Comparison of ENCODE assay signal across 11 cellular contexts in genomic region chr1:155010211-155010918, GRCh38. TPM values are rescaled to one million over a fixed set of nuclear protein-coding genes. Genes with fewer than 3 reads are reported as not detected.
DNase-seq lines count a peak whose midpoint lies in the region; ATAC-seq and TF ChIP-seq lines count a peak whose summit lies in the region.
"Had no signal": no experiment of that assay in that cellular context is flagged by ENCODE, and none has a peak within 500 bp of the region (broad histone marks: within the 10 kb centered on the region; RNA-seq: fewer than 3 reads in every experiment).

No MANE protein-coding gene starts in this region.

- H3K27me3 ChIP-seq in right atrium auricular region (no peaks in the 10 kb centered on the region), heart left ventricle (no peaks in the 10 kb centered on the region), lower lobe of right lung (ENCODE audit: low read depth) (no peaks in the 10 kb centered on the region), MG63 (no peaks in the 10 kb centered on the region)

- no peak overlapping the region for H3K4me3 ChIP-seq in right atrium auricular region
- H3K4me3 ChIP-seq in heart left ventricle: peak overlapping the region in 2 of 12 donors; percentile 2 to 59
- H3K4me3 ChIP-seq in lower lobe of right lung: peak overlapping the region; percentile 49
- no peak overlapping the region for H3K4me3 ChIP-seq in MG63

- TF ChIP-seq CTCF in right atrium auricular region (IDR thresholded peaks at IDR 0.05) (no peak), heart left ventricle (IDR thresholded peaks at IDR 0.05) (no peak), lower lobe of right lung (IDR thresholded peaks at IDR 0.05) (no peak), type B pancreatic cell (conservative IDR thresholded peaks at IDR 0.05) (no peak), progenitor cell of endocrine pancreas (IDR thresholded peaks at IDR 0.05; ENCODE audit: unreplicated experiment) (no peak)

- DNase-seq in right atrium auricular region (ENCODE audit: low spot score): no peak
- DNase-seq in heart left ventricle: no peak
- DNase-seq in activated T-helper 2 cell treated with anti-CD3 and anti-CD28 coated beads, Interferon-gamma antibody, Interleukin-2, Interleukin-4, amounts not matched to agents 10 μg/mL and 5 μg/mL and 100 μg/mL, durations not matched to agents 14 hours and 24 hours and 36 hours (ENCODE audit: low spot score): no peak
- no peak for DNase-seq in lower lobe of right lung
- no peak for DNase-seq in type B pancreatic cell (ENCODE audit: extremely low spot score, unreplicated experiment)
- no peak for DNase-seq in MG63
- no peak for DNase-seq in progenitor cell of endocrine pancreas (ENCODE audit: low spot score, unreplicated experiment)
- DNase-seq: DMS153, NCI-H1930, nucleus accumbens had no signal

- H3K36me3 ChIP-seq in right atrium auricular region: peaks cover 16% of the 10 kb centered on the region
- H3K36me3 ChIP-seq in heart left ventricle: peaks cover 0 to 16% (median 9%) of the 10 kb centered on the region in 9 donors
- peaks cover 20% of the 10 kb centered on the region for H3K36me3 ChIP-seq in lower lobe of right lung
- H3K36me3 ChIP-seq in MG63: peaks cover 80% of the 10 kb centered on the region

- peak overlapping the region; percentile 96 for H3K4me3 Mint-ChIP-seq in activated T-helper 2 cell treated with anti-CD3 and anti-CD28 coated beads, Interferon-gamma antibody, Interleukin-2, Interleukin-4, amounts not matched to agents 10 μg/mL and 5 μg/mL and 100 μg/mL, durations not matched to agents 14 hours and 24 hours and 36 hours (ENCODE audit: low read depth)
- H3K4me3 Mint-ChIP-seq in type B pancreatic cell (no peak overlapping the region), progenitor cell of endocrine pancreas (ENCODE audit: low read depth) (no peak overlapping the region)

- WGBS in heart left ventricle, 4 donors: 48 to 71% (median 64%) methylated on average over 11 of the region's 11 CpGs

- H3K27me3 Mint-ChIP-seq in activated T-helper 2 cell treated with anti-CD3 and anti-CD28 coated beads, Interferon-gamma antibody, Interleukin-2, Interleukin-4, amounts not matched to agents 10 μg/mL and 5 μg/mL and 100 μg/mL, durations not matched to agents 14 hours and 24 hours and 36 hours (ENCODE audit: low read depth): no peaks in the 10 kb centered on the region
- H3K27me3 Mint-ChIP-seq in type B pancreatic cell (no peaks in the 10 kb centered on the region), progenitor cell of endocrine pancreas (no peaks in the 10 kb centered on the region)

- H3K27ac ChIP-seq in right atrium auricular region (peak overlapping the region; percentile 32 to 99), heart left ventricle (peak overlapping the region in 6 of 12 donors; percentile 10 to 98 (median 44)), lower lobe of right lung (peak overlapping the region; percentile 76)

- peaks cover 0 to 82% of the 10 kb centered on the region in 2 donors for H3K4me1 ChIP-seq in right atrium auricular region
- H3K4me1 ChIP-seq in heart left ventricle: peaks cover 8 to 84% (median 54%) of the 10 kb centered on the region in 12 donors
- H3K4me1 ChIP-seq in lower lobe of right lung: peaks cover 89% of the 10 kb centered on the region

- ATAC-seq in heart left ventricle (no peak), lower lobe of right lung (no peak), HG02678 (IDR thresholded peaks at IDR 0.05; ENCODE audit: unreplicated experiment) (no peak)

- no peaks in the 10 kb centered on the region for H3K9me3 Mint-ChIP-seq in activated T-helper 2 cell treated with anti-CD3 and anti-CD28 coated beads, Interferon-gamma antibody, Interleukin-2, Interleukin-4, amounts not matched to agents 10 μg/mL and 5 μg/mL and 100 μg/mL, durations not matched to agents 14 hours and 24 hours and 36 hours
- H3K9me3 Mint-ChIP-seq in type B pancreatic cell: no peaks in the 10 kb centered on the region
- H3K9me3 Mint-ChIP-seq in progenitor cell of endocrine pancreas (ENCODE audit: low read depth): no peaks in the 10 kb centered on the region

- peaks cover 65% of the 10 kb centered on the region for H3K36me3 Mint-ChIP-seq in activated T-helper 2 cell treated with anti-CD3 and anti-CD28 coated beads, Interferon-gamma antibody, Interleukin-2, Interleukin-4, amounts not matched to agents 10 μg/mL and 5 μg/mL and 100 μg/mL, durations not matched to agents 14 hours and 24 hours and 36 hours (ENCODE audit: low read depth)
- H3K36me3 Mint-ChIP-seq in type B pancreatic cell (no peaks in the 10 kb centered on the region), progenitor cell of endocrine pancreas (ENCODE audit: insufficient read depth) (no peaks in the 10 kb centered on the region)

- H3K9me3 ChIP-seq in right atrium auricular region: no peaks in the 10 kb centered on the region
- no peaks in the 10 kb centered on the region for H3K9me3 ChIP-seq in heart left ventricle
- no peaks in the 10 kb centered on the region for H3K9me3 ChIP-seq in lower lobe of right lung
- no peaks in the 10 kb centered on the region for H3K9me3 ChIP-seq in MG63

- intact Hi-C loops in heart left ventricle (cut with DNase I): loop anchor here in 2 of 10 donors (5.0 kb wide), 1 partner anchor 43 kb away; no protein-coding TSS in a partner anchor
- intact Hi-C loops in activated T-helper 2 cell treated with anti-CD3 and anti-CD28 coated beads, Interferon-gamma antibody, Interleukin-2, Interleukin-4, amounts not matched to agents 10 μg/mL and 5 μg/mL and 100 μg/mL, durations not matched to agents 14 hours and 24 hours and 36 hours (cut with micrococcal nuclease): no loop called here
- intact Hi-C loops in lower lobe of right lung (cut with DNase I): no loop called here

- H3K27ac Mint-ChIP-seq in activated T-helper 2 cell treated with anti-CD3 and anti-CD28 coated beads, Interferon-gamma antibody, Interleukin-2, Interleukin-4, amounts not matched to agents 10 μg/mL and 5 μg/mL and 100 μg/mL, durations not matched to agents 14 hours and 24 hours and 36 hours: peak overlapping the region; percentile 92
- H3K27ac Mint-ChIP-seq in type B pancreatic cell: peak overlapping the region; percentile 73
- no peak overlapping the region for H3K27ac Mint-ChIP-seq in progenitor cell of endocrine pancreas

- no peak for TF ChIP-seq POLR2A in heart left ventricle (IDR thresholded peaks at IDR 0.05)

- H3K4me1 Mint-ChIP-seq in activated T-helper 2 cell treated with anti-CD3 and anti-CD28 coated beads, Interferon-gamma antibody, Interleukin-2, Interleukin-4, amounts not matched to agents 10 μg/mL and 5 μg/mL and 100 μg/mL, durations not matched to agents 14 hours and 24 hours and 36 hours (ENCODE audit: low read depth): peaks cover 44% of the 10 kb centered on the region
- H3K4me1 Mint-ChIP-seq in type B pancreatic cell (ENCODE audit: unreplicated experiment) (peaks cover 34% of the 10 kb centered on the region), progenitor cell of endocrine pancreas (ENCODE audit: low read depth) (peaks cover 6% of the 10 kb centered on the region)

RNA-seq across cellular contexts. Expression of gene ZBTB7B, which starts 7.8 kb away (rescaled TPM):
- total RNA-seq in right atrium auricular region: 10 to 100 TPM; 30.3 to 53.4 TPM
- total RNA-seq in heart left ventricle: 10 to 100 TPM; 29.5 to 80.0 (median 46.6) TPM
- polyA plus RNA-seq in heart left ventricle: 100 to 1,000 TPM in 1 of 2 donors, 10 to 100 TPM in 1; 39.2 to 103 TPM
- 147 and 154 TPM in 2 replicates for total RNA-seq in activated T-helper 2 cell treated with anti-CD3 and anti-CD28 coated beads, Interferon-gamma antibody, Interleukin-2, Interleukin-4, amounts not matched to agents 10 μg/mL and 5 μg/mL and 100 μg/mL, durations not matched to agents 14 hours and 24 hours and 36 hours
- total RNA-seq in lower lobe of right lung: 72.0 TPM
- 38.1 and 75.9 TPM in 2 replicates for total RNA-seq in type B pancreatic cell (ENCODE audit: low replicate concordance)
- total RNA-seq in MG63 (2014; rRNA removed; shearing (Covaris generic); ENCODE audit: low replicate concordance): 25.7 and 60.5 TPM in 2 replicates
- total RNA-seq in progenitor cell of endocrine pancreas: 28.9 and 29.9 TPM in 2 replicates

RNA-seq across cellular contexts. Expression of gene LENEP, which starts 17.0 kb away (rescaled TPM):
- total RNA-seq in right atrium auricular region: not detected
- total RNA-seq in heart left ventricle: not detected
- polyA plus RNA-seq in heart left ventricle: not detected
- 0.48 and 2.0 TPM in 2 replicates for total RNA-seq in activated T-helper 2 cell treated with anti-CD3 and anti-CD28 coated beads, Interferon-gamma antibody, Interleukin-2, Interleukin-4, amounts not matched to agents 10 μg/mL and 5 μg/mL and 100 μg/mL, durations not matched to agents 14 hours and 24 hours and 36 hours
- not detected for total RNA-seq in lower lobe of right lung
- total RNA-seq in type B pancreatic cell (ENCODE audit: low replicate concordance): 0.52 and 1.1 TPM in 2 replicates
- total RNA-seq in MG63 (2014; rRNA removed; shearing (Covaris generic); ENCODE audit: low replicate concordance): not detected in 2 replicates
- total RNA-seq in progenitor cell of endocrine pancreas: 0.84 TPM in 2 replicates

RNA-seq across cellular contexts. Expression of gene DCST2, which starts 23.2 kb away (rescaled TPM):
- total RNA-seq in right atrium auricular region (not detected), heart left ventricle (under 1 TPM in 8 of 9 donors, not detected in 1; 0.14 to 0.62 (median 0.35) TPM), lower lobe of right lung (1.4 TPM), type B pancreatic cell (ENCODE audit: low replicate concordance) (1.6 and 2.4 TPM in 2 replicates), progenitor cell of endocrine pancreas (2.2 TPM in 2 replicates)
- under 1 TPM; 0.17 to 0.65 TPM for polyA plus RNA-seq in heart left ventricle
- 0.21 and 0.80 TPM in 2 replicates for total RNA-seq in activated T-helper 2 cell treated with anti-CD3 and anti-CD28 coated beads, Interferon-gamma antibody, Interleukin-2, Interleukin-4, amounts not matched to agents 10 μg/mL and 5 μg/mL and 100 μg/mL, durations not matched to agents 14 hours and 24 hours and 36 hours
- not detected in 2 replicates for total RNA-seq in MG63 (2014; rRNA removed; shearing (Covaris generic); ENCODE audit: low replicate concordance)

RNA-seq across cellular contexts. Expression of gene DCST1, which starts 23.3 kb away (rescaled TPM):
- not detected for total RNA-seq in right atrium auricular region
- not detected for total RNA-seq in heart left ventricle
- not detected for polyA plus RNA-seq in heart left ventricle
- total RNA-seq in activated T-helper 2 cell treated with anti-CD3 and anti-CD28 coated beads, Interferon-gamma antibody, Interleukin-2, Interleukin-4, amounts not matched to agents 10 μg/mL and 5 μg/mL and 100 μg/mL, durations not matched to agents 14 hours and 24 hours and 36 hours: 0.11 TPM in 1 of 2 replicates, not detected in the other
- total RNA-seq in lower lobe of right lung: not detected
- not detected in 2 replicates for total RNA-seq in type B pancreatic cell (ENCODE audit: low replicate concordance)
- total RNA-seq in MG63 (2014; rRNA removed; shearing (Covaris generic); ENCODE audit: low replicate concordance): not detected in 2 replicates
- total RNA-seq in progenitor cell of endocrine pancreas: not detected in 2 replicates

RNA-seq across cellular contexts. Expression of gene FLAD1, which starts 27.2 kb away (rescaled TPM):
- total RNA-seq in right atrium auricular region: 10 to 100 TPM; 19.5 to 24.8 TPM
- 10 to 100 TPM; 19.4 to 35.0 (median 27.4) TPM for total RNA-seq in heart left ventricle
- polyA plus RNA-seq in heart left ventricle: 10 to 100 TPM; 22.3 to 50.7 TPM
- total RNA-seq in activated T-helper 2 cell treated with anti-CD3 and anti-CD28 coated beads, Interferon-gamma antibody, Interleukin-2, Interleukin-4, amounts not matched to agents 10 μg/mL and 5 μg/mL and 100 μg/mL, durations not matched to agents 14 hours and 24 hours and 36 hours: 54.9 and 60.2 TPM in 2 replicates
- total RNA-seq in lower lobe of right lung: 31.9 TPM
- 51.4 and 59.0 TPM in 2 replicates for total RNA-seq in type B pancreatic cell (ENCODE audit: low replicate concordance)
- 39.6 and 49.6 TPM in 2 replicates for total RNA-seq in MG63 (2014; rRNA removed; shearing (Covaris generic); ENCODE audit: low replicate concordance)
- total RNA-seq in progenitor cell of endocrine pancreas: 53.7 and 55.9 TPM in 2 replicates
